In genomic region chr10:16585103-16585502, GRCh38 we compare ENCODE assay signal across 1 cellular context.
TF ChIP-seq lines count a peak whose summit lies in the region.

No MANE protein-coding gene starts in this region.

TF ChIP-seq in WTC11, 78 proteins besides CTCF, POLR2A, EP300 and RAD21 (continued from another document):
- TF ChIP-seq, protein P1, sequence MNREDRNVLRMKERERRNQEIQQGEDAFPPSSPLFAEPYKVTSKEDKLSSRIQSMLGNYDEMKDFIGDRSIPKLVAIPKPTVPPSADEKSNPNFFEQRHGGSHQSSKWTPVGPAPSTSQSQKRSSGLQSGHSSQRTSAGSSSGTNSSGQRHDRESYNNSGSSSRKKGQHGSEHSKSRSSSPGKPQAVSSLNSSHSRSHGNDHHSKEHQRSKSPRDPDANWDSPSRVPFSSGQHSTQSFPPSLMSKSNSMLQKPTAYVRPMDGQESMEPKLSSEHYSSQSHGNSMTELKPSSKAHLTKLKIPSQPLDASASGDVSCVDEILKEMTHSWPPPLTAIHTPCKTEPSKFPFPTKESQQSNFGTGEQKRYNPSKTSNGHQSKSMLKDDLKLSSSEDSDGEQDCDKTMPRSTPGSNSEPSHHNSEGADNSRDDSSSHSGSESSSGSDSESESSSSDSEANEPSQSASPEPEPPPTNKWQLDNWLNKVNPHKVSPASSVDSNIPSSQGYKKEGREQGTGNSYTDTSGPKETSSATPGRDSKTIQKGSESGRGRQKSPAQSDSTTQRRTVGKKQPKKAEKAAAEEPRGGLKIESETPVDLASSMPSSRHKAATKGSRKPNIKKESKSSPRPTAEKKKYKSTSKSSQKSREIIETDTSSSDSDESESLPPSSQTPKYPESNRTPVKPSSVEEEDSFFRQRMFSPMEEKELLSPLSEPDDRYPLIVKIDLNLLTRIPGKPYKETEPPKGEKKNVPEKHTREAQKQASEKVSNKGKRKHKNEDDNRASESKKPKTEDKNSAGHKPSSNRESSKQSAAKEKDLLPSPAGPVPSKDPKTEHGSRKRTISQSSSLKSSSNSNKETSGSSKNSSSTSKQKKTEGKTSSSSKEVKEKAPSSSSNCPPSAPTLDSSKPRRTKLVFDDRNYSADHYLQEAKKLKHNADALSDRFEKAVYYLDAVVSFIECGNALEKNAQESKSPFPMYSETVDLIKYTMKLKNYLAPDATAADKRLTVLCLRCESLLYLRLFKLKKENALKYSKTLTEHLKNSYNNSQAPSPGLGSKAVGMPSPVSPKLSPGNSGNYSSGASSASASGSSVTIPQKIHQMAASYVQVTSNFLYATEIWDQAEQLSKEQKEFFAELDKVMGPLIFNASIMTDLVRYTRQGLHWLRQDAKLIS (CRISPR knock-in tag; IDR thresholded peaks at IDR 0.05; ENCODE audit: borderline replicate concordance), result no peak
- TF ChIP-seq ZNF263 (CRISPR knock-in tag; IDR thresholded peaks at IDR 0.05; ENCODE audit: low read depth) (no peak), ELF4 (CRISPR knock-in tag; IDR thresholded peaks at IDR 0.05; ENCODE audit: low read depth) (no peak), NFYB (CRISPR knock-in tag; conservative IDR thresholded peaks at IDR 0.05; ENCODE audit: low read depth) (no peak), MXD4 (CRISPR knock-in tag; IDR thresholded peaks at IDR 0.05; ENCODE audit: borderline replicate concordance) (no peak), HMGA2 (CRISPR knock-in tag; IDR thresholded peaks at IDR 0.05) (no peak), PRRX2 (CRISPR knock-in tag; IDR thresholded peaks at IDR 0.05) (no peak), ZMAT4 (CRISPR knock-in tag; IDR thresholded peaks at IDR 0.05) (no peak), GRHL2 (CRISPR knock-in tag; IDR thresholded peaks at IDR 0.05; ENCODE audit: insufficient replicate concordance, severe bottlenecking) (no peak)
- TF ChIP-seq, protein P2, sequence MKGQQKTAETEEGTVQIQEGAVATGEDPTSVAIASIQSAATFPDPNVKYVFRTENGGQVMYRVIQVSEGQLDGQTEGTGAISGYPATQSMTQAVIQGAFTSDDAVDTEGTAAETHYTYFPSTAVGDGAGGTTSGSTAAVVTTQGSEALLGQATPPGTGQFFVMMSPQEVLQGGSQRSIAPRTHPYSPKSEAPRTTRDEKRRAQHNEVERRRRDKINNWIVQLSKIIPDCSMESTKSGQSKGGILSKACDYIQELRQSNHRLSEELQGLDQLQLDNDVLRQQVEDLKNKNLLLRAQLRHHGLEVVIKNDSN (CRISPR knock-in tag; IDR thresholded peaks at IDR 0.05), result no peak
- TF ChIP-seq, protein P3, sequence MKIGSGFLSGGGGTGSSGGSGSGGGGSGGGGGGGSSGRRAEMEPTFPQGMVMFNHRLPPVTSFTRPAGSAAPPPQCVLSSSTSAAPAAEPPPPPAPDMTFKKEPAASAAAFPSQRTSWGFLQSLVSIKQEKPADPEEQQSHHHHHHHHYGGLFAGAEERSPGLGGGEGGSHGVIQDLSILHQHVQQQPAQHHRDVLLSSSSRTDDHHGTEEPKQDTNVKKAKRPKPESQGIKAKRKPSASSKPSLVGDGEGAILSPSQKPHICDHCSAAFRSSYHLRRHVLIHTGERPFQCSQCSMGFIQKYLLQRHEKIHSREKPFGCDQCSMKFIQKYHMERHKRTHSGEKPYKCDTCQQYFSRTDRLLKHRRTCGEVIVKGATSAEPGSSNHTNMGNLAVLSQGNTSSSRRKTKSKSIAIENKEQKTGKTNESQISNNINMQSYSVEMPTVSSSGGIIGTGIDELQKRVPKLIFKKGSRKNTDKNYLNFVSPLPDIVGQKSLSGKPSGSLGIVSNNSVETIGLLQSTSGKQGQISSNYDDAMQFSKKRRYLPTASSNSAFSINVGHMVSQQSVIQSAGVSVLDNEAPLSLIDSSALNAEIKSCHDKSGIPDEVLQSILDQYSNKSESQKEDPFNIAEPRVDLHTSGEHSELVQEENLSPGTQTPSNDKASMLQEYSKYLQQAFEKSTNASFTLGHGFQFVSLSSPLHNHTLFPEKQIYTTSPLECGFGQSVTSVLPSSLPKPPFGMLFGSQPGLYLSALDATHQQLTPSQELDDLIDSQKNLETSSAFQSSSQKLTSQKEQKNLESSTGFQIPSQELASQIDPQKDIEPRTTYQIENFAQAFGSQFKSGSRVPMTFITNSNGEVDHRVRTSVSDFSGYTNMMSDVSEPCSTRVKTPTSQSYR (CRISPR knock-in tag; IDR thresholded peaks at IDR 0.05), result no peak
- TF ChIP-seq, protein P4, sequence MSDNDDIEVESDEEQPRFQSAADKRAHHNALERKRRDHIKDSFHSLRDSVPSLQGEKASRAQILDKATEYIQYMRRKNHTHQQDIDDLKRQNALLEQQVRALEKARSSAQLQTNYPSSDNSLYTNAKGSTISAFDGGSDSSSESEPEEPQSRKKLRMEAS (CRISPR knock-in tag; IDR thresholded peaks at IDR 0.05), result no peak
